In the genomic region with DNA sequence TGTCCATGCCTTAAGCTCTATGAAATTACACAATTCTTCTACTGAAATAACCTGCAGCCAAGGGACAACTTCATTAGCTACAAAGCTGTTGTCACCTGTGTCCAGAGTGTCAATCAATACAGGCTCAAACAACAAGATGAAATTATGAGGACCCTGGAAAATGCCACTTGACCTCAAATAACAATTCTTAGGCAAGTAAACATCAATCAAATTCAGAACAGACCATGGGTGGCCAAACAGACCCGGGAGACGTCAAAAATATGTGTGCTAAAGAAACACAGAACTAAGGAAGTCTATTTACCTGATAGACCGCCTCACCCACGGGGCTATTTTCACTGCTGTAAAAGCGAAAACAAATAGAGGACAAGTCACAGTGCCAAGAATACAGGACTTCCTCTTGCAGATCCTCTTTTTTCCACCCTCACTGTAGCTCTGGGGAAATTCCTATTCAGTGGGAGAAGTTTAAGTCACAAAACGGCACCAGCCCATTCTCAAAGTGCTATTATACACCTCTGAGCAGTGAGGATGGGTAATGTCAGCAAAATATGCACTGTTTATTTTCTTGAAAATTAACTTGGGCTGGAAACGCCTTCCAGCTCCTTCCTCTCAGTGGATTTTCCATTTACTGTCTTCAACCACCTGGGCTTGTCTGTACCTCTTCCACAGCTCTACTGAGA, we compare ENCODE assay signal across 9 cellular contexts. TPM values are rescaled to one million over a fixed set of nuclear protein-coding genes. Genes with fewer than 3 reads are reported as not detected.
DNase-seq lines count a peak whose midpoint lies in the region; ATAC-seq and TF ChIP-seq lines count a peak whose summit lies in the region.
"Had no signal": no experiment of that assay in that cellular context is flagged by ENCODE, and none has a peak within 500 bp of the region (broad histone marks: within the 10 kb centered on the region; RNA-seq: fewer than 3 reads in every experiment).

No MANE protein-coding gene starts in this region.

- peak in 2 of 7 donors; percentile 45 to 59 for DNase-seq in adrenal gland
- peak; percentile 79 for DNase-seq in medulla oblongata (ENCODE audit: extremely low spot score)
- no peak for DNase-seq in stimulated activated naive CD4-positive, alpha-beta T cell treated with Interleukin-2 at 50 U/mL for 16 hours (lab: John Stamatoyannopoulos, UW)

- intact Hi-C loops in adrenal gland (cut with DNase I): no loop called here

- H3K4me1 ChIP-seq in HUES6 (ENCODE audit: control insufficient read depth, insufficient read depth, low read length): peaks cover 58% of the 10 kb centered on the region
- H3K4me1 ChIP-seq in adrenal gland (replicated peaks in 1 of 2): peaks cover 6 to 39% of the 10 kb centered on the region in 2 donors

- H3K36me3 ChIP-seq in HUES6 (ENCODE audit: control insufficient read depth, insufficient read depth, low read length) (no peaks in the 10 kb centered on the region), adrenal gland (replicated peaks in 1 of 2) (no peaks in the 10 kb centered on the region)

- TF ChIP-seq CTCF in C4-2B (conservative IDR thresholded peaks at IDR 0.05) (no peak), adrenal gland (IDR thresholded peaks at IDR 0.05) (no peak)

- ATAC-seq in HG03354 (IDR thresholded peaks at IDR 0.05; ENCODE audit: poor library complexity, severe bottlenecking, unreplicated experiment): no peak
- no peak for ATAC-seq in HG03196 (IDR thresholded peaks at IDR 0.05; ENCODE audit: unreplicated experiment)
- ATAC-seq in HG03039 (IDR thresholded peaks at IDR 0.05; ENCODE audit: unreplicated experiment): no peak
- ATAC-seq: HCT116 had no signal

- TF ChIP-seq POLR2A in adrenal gland (IDR thresholded peaks at IDR 0.05): no peak

- H3K9ac ChIP-seq in HUES6 (ENCODE audit: low read length): no peak overlapping the region

- H3K27me3 ChIP-seq in HUES6 (ENCODE audit: control insufficient read depth, insufficient read depth, low read length): no peaks in the 10 kb centered on the region
- no peaks in the 10 kb centered on the region for H3K27me3 ChIP-seq in adrenal gland

- H3K9me3 ChIP-seq in HUES6 (ENCODE audit: control insufficient read depth, insufficient read depth, low read depth, low read length): peaks cover 2% of the 10 kb centered on the region; the same call in 1 of the 2 replicates
- H3K9me3 ChIP-seq in adrenal gland (replicated peaks in 1 of 3): no peaks in the 10 kb centered on the region

- 37 to 54% (median 45%) methylated on average over 7 of the region's 7 CpGs for WGBS in adrenal gland, 4 donors

- H3K4me3 ChIP-seq in HUES6 (ENCODE audit: low read depth, low read length): peak overlapping the region; percentile 83
- peak overlapping the region in 1 of 4 donors; percentile 27 for H3K4me3 ChIP-seq in adrenal gland

- H3K27ac ChIP-seq in C4-2B: peak overlapping the region; percentile 93
- H3K27ac ChIP-seq in HUES6 (ENCODE audit: low read depth, low read length): no peak overlapping the region
- H3K27ac ChIP-seq in adrenal gland: peak overlapping the region in 3 of 5 donors; percentile 38 to 96 (median 90)

RNA-seq across cellular contexts. Expression of a gene that starts 2.7 kb away (rescaled TPM):
- 10 to 100 TPM; 35.1 to 83.2 (median 60.7) TPM for total RNA-seq in adrenal gland
- polyA plus RNA-seq in adrenal gland: 10 to 100 TPM; 23.1 to 75.5 (median 35.2) TPM
